Comparison of ENCODE assay signal across 8 cellular contexts in the genomic region with DNA sequence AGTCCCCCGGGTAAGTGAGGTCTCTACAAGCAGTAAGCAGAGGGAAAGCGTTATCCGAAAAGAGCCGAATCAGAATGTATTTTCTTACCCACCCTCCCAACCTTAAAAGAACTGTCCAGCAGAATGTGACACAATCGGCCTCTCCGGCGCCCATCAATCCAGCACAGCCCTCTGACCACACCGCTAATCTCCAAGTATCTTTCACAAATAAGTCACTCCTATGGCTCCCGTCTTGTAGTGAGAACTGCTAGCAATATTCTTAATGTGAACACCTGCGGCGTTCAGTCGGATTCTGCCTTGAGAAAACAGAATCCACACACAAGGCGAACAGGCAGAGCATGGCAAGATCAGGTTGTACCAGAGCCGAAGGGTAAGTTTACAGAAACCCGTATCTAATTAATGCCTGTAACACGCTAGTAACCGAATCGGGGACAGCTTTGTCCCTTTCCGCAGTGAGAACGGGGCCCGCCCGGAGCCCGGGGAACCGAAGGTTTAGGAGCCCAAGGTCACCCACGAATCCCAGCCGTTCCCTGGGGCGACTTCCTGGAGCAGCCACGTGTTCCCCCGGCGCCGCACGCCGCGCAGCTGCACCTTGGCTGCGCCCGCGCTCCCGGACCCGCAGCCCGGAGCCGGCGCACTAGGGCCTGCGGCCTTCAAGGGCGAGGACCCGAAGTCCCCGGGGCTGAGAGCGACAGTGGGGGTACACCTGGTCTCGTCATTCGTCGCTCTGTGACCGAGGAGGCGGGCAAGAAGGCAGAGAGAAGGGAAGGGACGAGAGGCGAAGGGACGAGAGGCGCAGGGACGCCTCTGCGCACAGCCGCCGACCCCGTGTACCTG. TPM values are rescaled to one million over a fixed set of nuclear protein-coding genes. Genes with fewer than 3 reads are reported as not detected.
DNase-seq lines count a peak whose midpoint lies in the region; ATAC-seq, FAIRE-seq and TF ChIP-seq lines count a peak whose summit lies in the region.

No MANE protein-coding gene starts in this region.

- no peaks in the 10 kb centered on the region for H3K9me3 Mint-ChIP-seq in immature natural killer cell

- 0% methylated on average over 58 to 61 of the region's 61 CpGs for WGBS in small intestine, 3 donors

- peak; percentile 34 for ATAC-seq in HG02623 (IDR thresholded peaks at IDR 0.05; ENCODE audit: unreplicated experiment)

- FAIRE-seq in small intestine (lab: Jason Lieb, UNC): no peak

- DNase-seq in GM13976 (ENCODE audit: low spot score) (peak; percentile 58), NCI-H1105 (lab: John Stamatoyannopoulos, UW) (peak; percentile 58), T47D (ENCODE audit: low read depth in 1 of 2, low spot score in 1 of 2) (peak; percentile 87 to 90), immature natural killer cell (peak; percentile 50 to 53 (median 50)), small intestine (peak; percentile 79), GDM1 (lab: John Stamatoyannopoulos, UW) (no peak)

- peaks cover 21 to 40% of the 10 kb centered on the region in 2 donors for H3K4me1 Mint-ChIP-seq in immature natural killer cell

- peak overlapping the region; percentile 91 to 96 (median 94) for H3K4me3 Mint-ChIP-seq in immature natural killer cell

- H3K4me1 ChIP-seq in small intestine (ENCODE audit: control insufficient read depth in 2 of 2, insufficient read depth in 1 of 2, low read depth in 1 of 2, low read length in 1 of 2): peaks cover 0 to 2% of the 10 kb centered on the region in 2 donors

- H3K4me3 ChIP-seq in small intestine (ENCODE audit: low read depth in 1 of 2, low read length in 2 of 2): peak overlapping the region; percentile 78 to 89

- peaks cover 0 to 4% (median 3%) of the 10 kb centered on the region in 3 donors for H3K36me3 Mint-ChIP-seq in immature natural killer cell

- H3K27me3 Mint-ChIP-seq in immature natural killer cell (ENCODE audit: low read depth in 3 of 3): peaks cover 3 to 13% (median 3%) of the 10 kb centered on the region in 3 donors

- in situ Hi-C loops in GM13976 (cut with MboI; ENCODE audit: low sequenced_read_pairs, unreplicated experiment): no loop called here
- in situ Hi-C loops in T47D (cut with HindIII; ENCODE audit: low pct_unique_long_range_greater_than_20kb, low sequenced_read_pairs): no loop called here

- peak overlapping the region; percentile 82 to 96 (median 94) for H3K27ac Mint-ChIP-seq in immature natural killer cell

- peak overlapping the region; percentile 96 for H3K27ac ChIP-seq in VCaP
- H3K27ac ChIP-seq in small intestine (ENCODE audit: low read depth in 1 of 2, low read length in 1 of 2): peak overlapping the region; percentile 97 to 99

- H3K9me3 ChIP-seq in small intestine (ENCODE audit: control insufficient read depth, low read depth): no peaks in the 10 kb centered on the region

- no peak for TF ChIP-seq CTCF in GM13976 (IDR thresholded peaks at IDR 0.05; ENCODE audit: borderline replicate concordance, control extremely low read depth, extremely low read depth, insufficient read depth, missing control alignments)
- TF ChIP-seq CTCF in VCaP (conservative IDR thresholded peaks at IDR 0.05): no peak

- no peaks in the 10 kb centered on the region for H3K36me3 ChIP-seq in small intestine (ENCODE audit: control insufficient read depth in 2 of 2, insufficient read depth in 2 of 2, low read length in 2 of 2)

- H3K27me3 ChIP-seq in small intestine (ENCODE audit: control insufficient read depth in 2 of 2, insufficient read depth in 2 of 2, low read length in 2 of 2): no peaks in the 10 kb centered on the region

RNA-seq across cellular contexts. Expression of a gene that starts 0.7 kb away (rescaled TPM):
- polyA plus RNA-seq in immature natural killer cell: 10 to 100 TPM in 1 of 3 donors, 1 to 10 TPM in 2; 8.9 to 11.0 (median 9.7) TPM
- polyA plus RNA-seq in small intestine: 10 to 100 TPM; 12.7 to 64.7 (median 36.0) TPM
